In the genomic region with DNA sequence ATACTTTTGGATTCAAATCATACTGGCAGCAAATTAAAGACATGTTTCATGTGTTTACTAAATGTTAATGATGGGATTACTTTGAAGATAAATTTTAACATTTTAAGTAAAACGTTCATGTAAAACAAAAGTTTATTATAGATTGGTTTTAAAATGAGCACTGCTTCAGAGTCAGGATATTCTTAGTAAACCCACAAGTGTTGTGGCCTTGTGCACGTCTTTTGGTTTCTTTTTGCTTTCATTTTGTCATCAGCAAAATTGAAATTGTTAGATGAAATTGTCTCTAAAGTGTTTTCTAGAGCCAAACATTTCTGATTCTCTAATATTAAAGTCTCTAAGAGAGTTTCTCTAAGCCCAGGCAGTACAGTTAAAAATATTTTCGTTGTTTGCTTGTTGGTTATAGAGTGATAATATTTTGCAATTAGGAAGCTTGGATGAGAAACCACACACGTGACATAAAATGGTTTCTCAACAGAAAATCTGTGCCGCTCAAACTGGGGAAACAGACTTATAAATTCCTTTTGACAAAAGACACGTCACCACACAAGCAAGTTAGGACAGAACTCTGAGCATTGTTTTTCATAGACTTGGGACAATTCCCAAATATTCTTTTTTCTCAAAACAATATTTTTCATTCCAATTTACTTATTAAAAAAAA, we compare ENCODE assay signal across 13 cellular contexts.
DNase-seq lines count a peak whose midpoint lies in the region; ATAC-seq and TF ChIP-seq lines count a peak whose summit lies in the region.
"Had no signal": no experiment of that assay in that cellular context is flagged by ENCODE, and none has a peak within 500 bp of the region (broad histone marks: within the 10 kb centered on the region; RNA-seq: fewer than 3 reads in every experiment).

No MANE protein-coding gene starts in this region.

- H3K4me3 ChIP-seq in right cardiac atrium (ENCODE audit: low read length) (peak overlapping the region; percentile 12), endocrine pancreas (ENCODE audit: control insufficient read depth, insufficient read depth, low read length) (peak overlapping the region; percentile 38), aorta (ENCODE audit: low read length in 2 of 2) (peak overlapping the region in 1 of 2 donors; percentile 26)

- no peak overlapping the region for H3K4me3 Mint-ChIP-seq in glutamatergic neuron (ENCODE audit: unreplicated experiment)
- H3K4me3 Mint-ChIP-seq: activated CD4-positive, alpha-beta T cell treated with anti-CD3 and anti-CD28 coated beads, Interleukin-2, amount 10 ng/mL, durations not matched to agents 24 days and 14 days; naive thymus-derived CD8-positive, alpha-beta T cell had no signal

- DNase-seq in right cardiac atrium, result no peak
- DNase-seq in Right ventricle myocardium inferior (ENCODE audit: missing footprints), result no peak
- peak; percentile 67 for DNase-seq in myocyte (ENCODE audit: low read depth)
- DNase-seq in aorta, result no peak
- DNase-seq in glutamatergic neuron, result no peak
- no peak for DNase-seq in stimulated activated CD4-positive, alpha-beta T cell treated with anti-CD3 and anti-CD28 coated beads, Interleukin-1b, Interleukin-23, amount 100 ng/mL, for 48 hours
- DNase-seq: ACHN; activated CD4-positive, alpha-beta T cell treated with anti-CD3 and anti-CD28 coated beads, Interleukin-2, amount 10 ng/mL, durations not matched to agents 24 days and 14 days; naive thymus-derived CD8-positive, alpha-beta T cell; NCI-H2227 treated with DMSO at 0.1 percent for 48 hours; small intestine had no signal

- H3K9me3 ChIP-seq in right cardiac atrium (ENCODE audit: control insufficient read depth, low read length), result no peaks in the 10 kb centered on the region
- H3K9me3 ChIP-seq in endocrine pancreas (ENCODE audit: control insufficient read depth, low read length), result no peaks in the 10 kb centered on the region
- H3K9me3 ChIP-seq in aorta (ENCODE audit: control insufficient read depth, low read length), result no peaks in the 10 kb centered on the region

- WGBS in right cardiac atrium, result 50% methylated on average over 6 of the region's 6 CpGs
- WGBS in aorta, 2 donors, result 43 to 48% methylated on average over 6 of the region's 6 CpGs

- TF ChIP-seq CTCF in glutamatergic neuron (IDR thresholded peaks at IDR 0.05; ENCODE audit: partially characterized antibody, unreplicated experiment), result no peak

- no peaks in the 10 kb centered on the region for H3K27me3 ChIP-seq in right cardiac atrium (ENCODE audit: control insufficient read depth, insufficient read depth)
- no peaks in the 10 kb centered on the region for H3K27me3 ChIP-seq in endocrine pancreas (ENCODE audit: control insufficient read depth, insufficient read depth, low read length)
- no peaks in the 10 kb centered on the region for H3K27me3 ChIP-seq in aorta (ENCODE audit: control insufficient read depth in 1 of 2, insufficient read depth in 2 of 2, low read length in 1 of 2)

- no peaks in the 10 kb centered on the region for H3K9me3 Mint-ChIP-seq in glutamatergic neuron (ENCODE audit: unreplicated experiment)
- H3K9me3 Mint-ChIP-seq: activated CD4-positive, alpha-beta T cell treated with anti-CD3 and anti-CD28 coated beads, Interleukin-2, amount 10 ng/mL, durations not matched to agents 24 days and 14 days had no signal

- ATAC-seq in right cardiac atrium (no peak), Right ventricle myocardium inferior (no peak), aorta (ENCODE audit: low FRiP score) (peak; percentile 66), GM21717 (IDR thresholded peaks at IDR 0.05; ENCODE audit: unreplicated experiment) (no peak)
- ATAC-seq: naive thymus-derived CD8-positive, alpha-beta T cell had no signal

- no peak overlapping the region for H3K9ac ChIP-seq in endocrine pancreas (ENCODE audit: control insufficient read depth, insufficient read depth, low read length)

- peaks cover 10% of the 10 kb centered on the region for H3K4me1 ChIP-seq in right cardiac atrium (ENCODE audit: control insufficient read depth, insufficient read depth, low read length)
- H3K4me1 ChIP-seq in endocrine pancreas (ENCODE audit: control insufficient read depth, insufficient read depth, low read length), result peaks cover 30% of the 10 kb centered on the region
- peaks cover 0 to 7% of the 10 kb centered on the region in 2 donors for H3K4me1 ChIP-seq in aorta (ENCODE audit: control insufficient read depth in 1 of 2, insufficient read depth in 2 of 2, low read length in 2 of 2)

- H3K36me3 Mint-ChIP-seq in glutamatergic neuron (ENCODE audit: unreplicated experiment), result no peaks in the 10 kb centered on the region
- H3K36me3 Mint-ChIP-seq: naive thymus-derived CD8-positive, alpha-beta T cell had no signal

- intact Hi-C loops in right cardiac atrium (cut with DNase I), result no loop called here
- intact Hi-C loops in Right ventricle myocardium inferior (cut with DNase I), result no loop called here
- intact Hi-C loops in aorta (cut with DNase I), result no loop called here

- H3K27me3 Mint-ChIP-seq in glutamatergic neuron (ENCODE audit: unreplicated experiment), result peaks cover 6% of the 10 kb centered on the region

- H3K36me3 ChIP-seq in endocrine pancreas (ENCODE audit: control insufficient read depth, insufficient read depth, low read length) (no peaks in the 10 kb centered on the region), aorta (ENCODE audit: control insufficient read depth in 1 of 2, insufficient read depth in 2 of 2, low read length in 1 of 2) (peaks cover 0 to 2% of the 10 kb centered on the region in 2 donors)

- no peak overlapping the region for H3K27ac Mint-ChIP-seq in glutamatergic neuron (ENCODE audit: unreplicated experiment)
- H3K27ac Mint-ChIP-seq: activated CD4-positive, alpha-beta T cell treated with anti-CD3 and anti-CD28 coated beads, Interleukin-2, amount 10 ng/mL, durations not matched to agents 24 days and 14 days; naive thymus-derived CD8-positive, alpha-beta T cell had no signal

- peaks cover 25% of the 10 kb centered on the region for H3K4me1 Mint-ChIP-seq in glutamatergic neuron (ENCODE audit: low read depth, unreplicated experiment)

- H3K27ac ChIP-seq in right cardiac atrium (ENCODE audit: low read length), result no peak overlapping the region
- H3K27ac ChIP-seq in aorta (ENCODE audit: low read depth in 1 of 2, low read length in 2 of 2), result no peak overlapping the region
